Comparison of ENCODE assay signal across 25 cellular contexts in genomic region chr2:99622578-99622977, GRCh38.
"Had no signal": no experiment of that assay in that cellular context is flagged by ENCODE, and none has a peak within 500 bp of the region (broad histone marks: within the 10 kb centered on the region; RNA-seq: fewer than 3 reads in every experiment).

No MANE protein-coding gene starts in this region.

- H3K4me3 ChIP-seq: adrenal gland, coronary artery, left lung, lung, pancreas, psoas muscle, right atrium auricular region, skin epidermis, stomach, suprapubic skin, uterus had no signal

- H3K9me3 ChIP-seq: adrenal gland, left lung, pancreas, psoas muscle, right atrium auricular region, stomach, suprapubic skin, uterus had no signal

- ATAC-seq: activated CD4-positive, CD25-positive, alpha-beta regulatory T cell treated with anti-CD3 and anti-CD28 coated beads, Interleukin-2, amount 50 U/mL, for 24 hours; activated CD8-positive, alpha-beta T cell treated with anti-CD3 and anti-CD28 coated beads for 36 hours; activated naive CD4-positive, alpha-beta T cell treated with anti-CD3 and anti-CD28 coated beads, Interleukin-2, amount 50 U/mL, for 72 hours; left lung; natural killer cell; pancreas; psoas muscle had no signal

- H3K27me3 ChIP-seq: adrenal gland, left lung, pancreas, right atrium auricular region, stomach, suprapubic skin, uterus had no signal

- H3K4me3 Mint-ChIP-seq: activated CD4-positive, alpha-beta T cell treated with anti-CD3 and anti-CD28 coated beads, Interleukin-2, amount 10 ng/mL, durations not matched to agents 7 days and 5 days; activated CD8-positive, alpha-beta T cell treated with anti-CD3 and anti-CD28 coated beads for 36 hours; activated T-helper 1 cell treated with anti-CD3 and anti-CD28 coated beads, Interleukin-12 subunit alpha, Interleukin-12 subunit beta, Interleukin-2, Interleukin-4 antibody, amounts not matched to agents 30 ng/mL and 10 ng/mL and 1 ng/mL, durations not matched to agents 14 hours and 24 hours and 36 hours; endodermal cell; natural killer cell; stimulated activated effector memory CD8-positive, alpha-beta T cell treated with anti-CD3 and anti-CD28 coated beads, Interleukin-12 subunit alpha, Interleukin-12 subunit beta, amount 100 ng/mL, for 72 hours; T-helper 1 cell treated with Interleukin-12 subunit alpha and Interleukin-12 subunit beta and Interleukin-4 antibody, amounts not matched to agents 30 μg/mL and 1 μg/mL, for 36 hours had no signal

- H3K4me1 ChIP-seq: left lung, pancreas, psoas muscle, suprapubic skin had no signal

- H3K27ac ChIP-seq: adrenal gland, left lung, pancreas, psoas muscle, right atrium auricular region, skin epidermis, stomach, suprapubic skin had no signal

- H3K27ac Mint-ChIP-seq: activated CD4-positive, alpha-beta T cell treated with anti-CD3 and anti-CD28 coated beads, Interleukin-2, amount 10 ng/mL, durations not matched to agents 7 days and 5 days; activated CD8-positive, alpha-beta T cell treated with anti-CD3 and anti-CD28 coated beads for 36 hours; activated T-helper 1 cell treated with anti-CD3 and anti-CD28 coated beads, Interleukin-12 subunit alpha, Interleukin-12 subunit beta, Interleukin-2, Interleukin-4 antibody, amounts not matched to agents 30 ng/mL and 10 ng/mL and 1 ng/mL, durations not matched to agents 14 hours and 24 hours and 36 hours; endodermal cell; natural killer cell; stimulated activated effector memory CD8-positive, alpha-beta T cell treated with anti-CD3 and anti-CD28 coated beads, Interleukin-12 subunit alpha, Interleukin-12 subunit beta, amount 100 ng/mL, for 72 hours; T-helper 1 cell treated with Interleukin-12 subunit alpha and Interleukin-12 subunit beta and Interleukin-4 antibody, amounts not matched to agents 30 μg/mL and 1 μg/mL, for 36 hours had no signal

- H3K36me3 ChIP-seq: adrenal gland, left lung, pancreas, right atrium auricular region, stomach, suprapubic skin, uterus had no signal

- DNase-seq: activated CD4-positive, alpha-beta T cell treated with anti-CD3 and anti-CD28 coated beads, Interleukin-2, amount 10 ng/mL, durations not matched to agents 7 days and 5 days; activated CD8-positive, alpha-beta T cell treated with anti-CD3 and anti-CD28 coated beads for 36 hours; activated gamma-delta T cell; adrenal gland; endodermal cell; left lung; natural killer cell; pancreas; psoas muscle; stimulated activated CD4-positive, alpha-beta T cell treated with anti-CD3 and anti-CD28 coated beads, Interleukin-1b, Interleukin-23, amount 100 ng/mL, for 48 hours; stomach; T1000; trophoblast cell; uterus had no signal

- H3K9me3 Mint-ChIP-seq: activated CD4-positive, alpha-beta T cell treated with anti-CD3 and anti-CD28 coated beads, Interleukin-2, amount 10 ng/mL, durations not matched to agents 7 days and 5 days; activated CD8-positive, alpha-beta T cell treated with anti-CD3 and anti-CD28 coated beads for 36 hours; activated naive CD4-positive, alpha-beta T cell treated with anti-CD3 and anti-CD28 coated beads, Interleukin-2, amount 50 U/mL, for 72 hours; activated T-helper 1 cell treated with anti-CD3 and anti-CD28 coated beads, Interleukin-12 subunit alpha, Interleukin-12 subunit beta, Interleukin-2, Interleukin-4 antibody, amounts not matched to agents 30 ng/mL and 10 ng/mL and 1 ng/mL, durations not matched to agents 14 hours and 24 hours and 36 hours; endodermal cell; natural killer cell; stimulated activated effector memory CD8-positive, alpha-beta T cell treated with anti-CD3 and anti-CD28 coated beads, Interleukin-12 subunit alpha, Interleukin-12 subunit beta, amount 100 ng/mL, for 72 hours; T-helper 1 cell treated with Interleukin-12 subunit alpha and Interleukin-12 subunit beta and Interleukin-4 antibody, amounts not matched to agents 30 μg/mL and 1 μg/mL, for 36 hours had no signal

- H3K27me3 Mint-ChIP-seq: activated CD4-positive, alpha-beta T cell treated with anti-CD3 and anti-CD28 coated beads, Interleukin-2, amount 10 ng/mL, durations not matched to agents 7 days and 5 days; activated CD8-positive, alpha-beta T cell treated with anti-CD3 and anti-CD28 coated beads for 36 hours had no signal

- FAIRE-seq: bronchial epithelial cell, pancreas had no signal

- H3K4me1 Mint-ChIP-seq: natural killer cell; stimulated activated effector memory CD8-positive, alpha-beta T cell treated with anti-CD3 and anti-CD28 coated beads, Interleukin-12 subunit alpha, Interleukin-12 subunit beta, amount 100 ng/mL, for 72 hours had no signal

- H3K36me3 Mint-ChIP-seq: activated naive CD4-positive, alpha-beta T cell treated with anti-CD3 and anti-CD28 coated beads, Interleukin-2, amount 50 U/mL, for 72 hours; natural killer cell; stimulated activated effector memory CD8-positive, alpha-beta T cell treated with anti-CD3 and anti-CD28 coated beads, Interleukin-12 subunit alpha, Interleukin-12 subunit beta, amount 100 ng/mL, for 72 hours had no signal
